9 cellular contexts compared by ENCODE assay signal in genomic region chr14:105537580-105538474, GRCh38. TPM values are rescaled to one million over a fixed set of nuclear protein-coding genes. Genes with fewer than 3 reads are reported as not detected.
DNase-seq lines count a peak whose midpoint lies in the region; ATAC-seq and TF ChIP-seq lines count a peak whose summit lies in the region.
"Had no signal": no experiment of that assay in that cellular context is flagged by ENCODE, and none has a peak within 500 bp of the region (broad histone marks: within the 10 kb centered on the region; RNA-seq: fewer than 3 reads in every experiment).

No MANE protein-coding gene starts in this region.

- POLR2A ChIA-PET in AG04450 (lab: Yijun Ruan, JAX): no interaction called here

- DNase-seq in AG04450 (ENCODE audit: low read depth, low spot score): no peak
- DNase-seq in GM19238 (ENCODE audit: insufficient read length, low spot score): peak; percentile 82
- peak; percentile 71 for DNase-seq in activated naive CD4-positive, alpha-beta T cell treated with anti-CD3 and anti-CD28 coated beads, Interleukin-2, amount 50 U/mL, for 16 hours
- DNase-seq in left ventricle myocardium inferior: peak; percentile 53
- no peak for DNase-seq in smooth muscle cell (lab: John Stamatoyannopoulos, UW; ENCODE audit: unreplicated experiment)
- no peak for DNase-seq in NOMO-1 treated with DMSO at 0.1 percent for 48 hours (lab: John Stamatoyannopoulos, UW; ENCODE audit: unreplicated experiment)

- H3K79me2 ChIP-seq in SU-DHL-6 (ENCODE audit: insufficient read depth, low read length) (no peaks in the 10 kb centered on the region), smooth muscle cell (ENCODE audit: low read depth) (no peaks in the 10 kb centered on the region)

- TF ChIP-seq CTCF in AG04450 (IDR thresholded peaks at IDR 0.05; ENCODE audit: low read depth, low read length) (peak; percentile 86), SU-DHL-6 (IDR thresholded peaks at IDR 0.05; ENCODE audit: insufficient read depth, low read length, poor library complexity, severe bottlenecking) (peak; percentile 83), left ventricle myocardium inferior (IDR thresholded peaks at IDR 0.05; ENCODE audit: borderline replicate concordance) (peak; percentile 98), smooth muscle cell (IDR thresholded peaks at IDR 0.05; ENCODE audit: borderline replicate concordance, insufficient read depth, poor library complexity, severe bottlenecking) (peak; percentile 56)

- H4K20me1 ChIP-seq in SU-DHL-6 (ENCODE audit: low read depth, low read length) (no peaks in the 10 kb centered on the region), smooth muscle cell (ENCODE audit: low read depth) (no peaks in the 10 kb centered on the region)

- H3K9me3 ChIP-seq in AG04450 (ENCODE audit: control insufficient read depth, insufficient read depth, low read length) (no peaks in the 10 kb centered on the region; the same call in 1 of the 2 replicates), SU-DHL-6 (ENCODE audit: insufficient read depth, low read length) (no peaks in the 10 kb centered on the region), left ventricle myocardium inferior (replicated peaks) (peaks cover 7% of the 10 kb centered on the region), smooth muscle cell (replicated peaks; ENCODE audit: low read depth) (no peaks in the 10 kb centered on the region)
- H3K9me3 ChIP-seq: HAP-1 had no signal

- CTCF ChIA-PET in AG04450 (lab: Charles Lee): interaction anchor here (0.9 to 2.0 kb wide), 5 partner anchors 9 to 171 kb away, joined by 3 to 13 read pairs (median 3); no protein-coding TSS in a partner anchor

- H3K4me3 ChIP-seq in AG04450 (ENCODE audit: low read depth, low read length) (no peak overlapping the region), SU-DHL-6 (ENCODE audit: insufficient read depth, low read length, poor library complexity, severe bottlenecking) (no peak overlapping the region), left ventricle myocardium inferior (no peak overlapping the region), smooth muscle cell (no peak overlapping the region)
- H3K4me3 ChIP-seq: HAP-1 had no signal

- H2AFZ ChIP-seq in SU-DHL-6 (ENCODE audit: low read depth, low read length, severe bottlenecking) (no peak overlapping the region), smooth muscle cell (ENCODE audit: low read depth) (no peak overlapping the region)

- no peak overlapping the region for H3K4me2 ChIP-seq in SU-DHL-6 (ENCODE audit: low read depth, low read length, poor library complexity, severe bottlenecking)
- no peak overlapping the region for H3K4me2 ChIP-seq in smooth muscle cell

- intact Hi-C loops in left ventricle myocardium inferior (cut with micrococcal nuclease): no loop called here

- H3K4me1 ChIP-seq in left ventricle myocardium inferior (peaks cover 4% of the 10 kb centered on the region), smooth muscle cell (ENCODE audit: low read depth) (no peaks in the 10 kb centered on the region)
- H3K4me1 ChIP-seq: HAP-1 had no signal

- ATAC-seq in GM21717 (IDR thresholded peaks at IDR 0.05; ENCODE audit: unreplicated experiment): no peak

- no peaks in the 10 kb centered on the region for H3K9me2 ChIP-seq in SU-DHL-6 (replicated peaks; ENCODE audit: insufficient read depth, low read length)

- H3K36me3 ChIP-seq in SU-DHL-6 (ENCODE audit: low read length) (0 out of 2 replicates have a peak, but pooled peaks cover 2% of the 10 kb centered on the region), left ventricle myocardium inferior (no peaks in the 10 kb centered on the region), smooth muscle cell (ENCODE audit: low read depth) (no peaks in the 10 kb centered on the region)
- H3K36me3 ChIP-seq: HAP-1 had no signal

- H3K27ac ChIP-seq in AG04450 (ENCODE audit: low read depth, low read length) (no peak overlapping the region), SU-DHL-6 (ENCODE audit: low read depth, low read length) (no peak overlapping the region), left ventricle myocardium inferior (replicated peaks) (no peak overlapping the region), smooth muscle cell (ENCODE audit: low read depth) (no peak overlapping the region)

- H3K9ac ChIP-seq in SU-DHL-6 (ENCODE audit: low read length) (no peak overlapping the region), smooth muscle cell (ENCODE audit: low read depth) (no peak overlapping the region)

- H3F3A ChIP-seq in SU-DHL-6 (ENCODE audit: insufficient read depth) (no peaks in the 10 kb centered on the region), smooth muscle cell (ENCODE audit: low read depth) (no peaks in the 10 kb centered on the region)

- 53% methylated on average over 30 of the region's 30 CpGs for WGBS in smooth muscle cell (ENCODE audit: low lambda C conversion rate)

- H3K27me3 ChIP-seq in AG04450 (ENCODE audit: control insufficient read depth, insufficient read depth, low read length) (peaks cover 20% of the 10 kb centered on the region), SU-DHL-6 (ENCODE audit: low read length) (no peaks in the 10 kb centered on the region), left ventricle myocardium inferior (ENCODE audit: low read depth) (peaks cover 61% of the 10 kb centered on the region), smooth muscle cell (ENCODE audit: low read depth) (no peaks in the 10 kb centered on the region)

RNA-seq across cellular contexts. Expression of gene TMEM121, which starts 11.4 kb away (rescaled TPM):
- polyA plus RNA-seq in AG04450 (2011; rRNA removed) (1.5 and 2.0 TPM in 2 replicates), smooth muscle cell (7.2 and 12.1 TPM in 2 replicates)
- 0.83 TPM in 2 replicates for polyA minus RNA-seq in AG04450 (2011; rRNA and poly(A)+ RNA removed)
- total RNA-seq in left ventricle myocardium inferior (2.1 TPM), smooth muscle cell (2.6 and 7.0 TPM in 2 replicates)

RNA-seq across cellular contexts. Expression of gene TEDC1, which starts 46.8 kb away (rescaled TPM):
- 1.7 and 1.9 TPM in 2 replicates for polyA plus RNA-seq in AG04450 (2011; rRNA removed)
- 0.22 and 0.64 TPM in 2 replicates for polyA minus RNA-seq in AG04450 (2011; rRNA and poly(A)+ RNA removed)
- 4.0 TPM for total RNA-seq in left ventricle myocardium inferior
- 3.8 and 3.9 TPM in 2 replicates for total RNA-seq in smooth muscle cell
- polyA plus RNA-seq in smooth muscle cell: 4.7 and 8.2 TPM in 2 replicates

RNA-seq across cellular contexts. Expression of gene CRIP1, which starts 51.1 kb away (rescaled TPM):
- polyA plus RNA-seq in AG04450 (2011; rRNA removed) (0.74 and 0.86 TPM in 2 replicates), smooth muscle cell (31.8 and 40.6 TPM in 2 replicates)
- polyA minus RNA-seq in AG04450 (2011; rRNA and poly(A)+ RNA removed): not detected in 2 replicates
- total RNA-seq in left ventricle myocardium inferior (65.9 TPM), smooth muscle cell (0.27 and 4.9 TPM in 2 replicates)

Comparison
In these comparisons a context has a peak if more than half of its experiments do, and no peak if none do; other contexts are left out.
1. DNase-seq: peak in GM19238 (single experiment), activated naive CD4-positive, alpha-beta T cell treated with anti-CD3 and anti-CD28 coated beads, Interleukin-2, amount 50 U/mL, for 16 hours (single experiment) and left ventricle myocardium inferior (single experiment); none in AG04450 (single experiment), smooth muscle cell (single experiment) and NOMO-1 treated with DMSO at 0.1 percent for 48 hours (single experiment).
2. RNA of gene CRIP1, which starts 51.1 kb away (total RNA-seq): 65.9 TPM in left ventricle myocardium inferior (single experiment); 0.27 to 4.9 TPM in smooth muscle cell; every median in the first group is over 10 times any median in the second.
3. Peak in every context shown above with its lines, with median percentiles within 50 percentile points of each other: CTCF ChIP-seq.